1 cellular context compared by ENCODE assay signal in genomic region chr10:49649294-49649693, GRCh38.
TF ChIP-seq lines count a peak whose summit lies in the region.

No MANE protein-coding gene starts in this region.

TF ChIP-seq in H1, 55 proteins besides CTCF, POLR2A, EP300 and RAD21:
- TF ChIP-seq CTBP2 (IDR thresholded peaks at IDR 0.05; ENCODE audit: borderline replicate concordance, insufficient read depth, insufficient read length, low read length) (no peak), RNF2 (IDR thresholded peaks at IDR 0.05; ENCODE audit: borderline replicate concordance, low read depth, low read length, missing control alignments, poor library complexity, severe bottlenecking) (no peak), JUND (IDR thresholded peaks at IDR 0.05; ENCODE audit: low read length) (no peak), SIN3A (conservative IDR thresholded peaks at IDR 0.05 in 1 of 2, IDR thresholded peaks at IDR 0.05 in 1 of 2; ENCODE audit: low read depth in 1 of 2, low read length in 2 of 2) (no peak), TAF7 (optimal IDR thresholded peaks at IDR 0.05; ENCODE audit: borderline replicate concordance, low read depth, low read length) (no peak), GTF2F1 (IDR thresholded peaks at IDR 0.05; ENCODE audit: borderline replicate concordance, low read depth, low read length) (no peak), JUN (IDR thresholded peaks at IDR 0.05; ENCODE audit: low read depth, low read length) (no peak)
